1 cellular context compared by ENCODE assay signal in the genomic region with DNA sequence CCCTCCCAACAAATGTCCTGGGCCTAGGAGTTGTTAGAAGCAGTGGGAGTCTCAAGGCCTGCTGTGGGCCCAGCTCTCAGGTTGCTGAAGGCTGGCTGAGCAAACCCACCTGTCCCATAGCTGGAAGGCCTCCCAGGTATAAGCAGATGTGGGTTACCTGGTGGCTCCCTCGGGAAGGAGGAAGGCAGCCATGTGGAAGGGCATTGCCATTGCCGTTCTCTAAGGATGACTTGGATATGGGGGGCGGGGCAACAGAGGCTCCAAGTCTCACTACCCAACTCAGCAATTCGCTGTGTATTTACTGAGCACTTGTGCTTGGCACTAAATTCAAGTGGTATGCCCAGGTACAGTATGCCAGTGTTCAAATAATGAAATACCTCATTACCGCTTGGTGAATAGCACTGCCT.
TF ChIP-seq lines count a peak whose summit lies in the region.

No MANE protein-coding gene starts in this region.

TF ChIP-seq in H1, 55 proteins besides CTCF, POLR2A, EP300 and RAD21:
- peak; percentile 50 for TF ChIP-seq CTBP2 (IDR thresholded peaks at IDR 0.05; ENCODE audit: borderline replicate concordance, insufficient read depth, insufficient read length, low read length)
- TF ChIP-seq, protein P1, sequence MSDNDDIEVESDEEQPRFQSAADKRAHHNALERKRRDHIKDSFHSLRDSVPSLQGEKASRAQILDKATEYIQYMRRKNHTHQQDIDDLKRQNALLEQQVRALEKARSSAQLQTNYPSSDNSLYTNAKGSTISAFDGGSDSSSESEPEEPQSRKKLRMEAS (IDR thresholded peaks at IDR 0.05), result peak; percentile 48; the same call in 1 of the 2 replicates
- no peak for TF ChIP-seq BRCA1 (IDR thresholded peaks at IDR 0.05; ENCODE audit: low read depth, low read length)
- TF ChIP-seq, protein P2, sequence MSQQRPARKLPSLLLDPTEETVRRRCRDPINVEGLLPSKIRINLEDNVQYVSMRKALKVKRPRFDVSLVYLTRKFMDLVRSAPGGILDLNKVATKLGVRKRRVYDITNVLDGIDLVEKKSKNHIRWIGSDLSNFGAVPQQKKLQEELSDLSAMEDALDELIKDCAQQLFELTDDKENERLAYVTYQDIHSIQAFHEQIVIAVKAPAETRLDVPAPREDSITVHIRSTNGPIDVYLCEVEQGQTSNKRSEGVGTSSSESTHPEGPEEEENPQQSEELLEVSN (IDR thresholded peaks at IDR 0.05), result 0 out of 2 replicates have a peak, but pooled peaks have one; percentile 11
